In the genomic region with DNA sequence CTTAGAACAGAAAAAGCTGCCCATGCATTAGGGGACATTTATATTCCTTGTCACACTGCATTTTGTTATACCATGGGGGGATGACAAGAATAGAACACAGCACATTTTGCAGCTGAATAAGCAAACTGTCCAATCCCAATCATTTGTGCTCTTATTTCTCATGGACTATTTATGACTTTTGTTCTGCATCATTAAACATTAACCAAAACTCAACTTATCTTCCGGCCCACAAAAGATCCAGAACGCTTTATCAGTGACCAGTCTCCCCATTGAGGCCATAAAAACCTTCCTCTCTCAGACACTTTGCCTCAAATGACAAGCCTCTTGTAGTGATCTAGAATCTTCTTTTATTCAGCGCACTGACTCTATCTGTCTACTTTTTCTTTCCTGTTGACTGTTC, we compare ENCODE assay signal across 25 cellular contexts. TPM values are rescaled to one million over a fixed set of nuclear protein-coding genes. Genes with fewer than 3 reads are reported as not detected.
DNase-seq lines count a peak whose midpoint lies in the region; FAIRE-seq and TF ChIP-seq lines count a peak whose summit lies in the region.
"Had no signal": no experiment of that assay in that cellular context is flagged by ENCODE, and none has a peak within 500 bp of the region (broad histone marks: within the 10 kb centered on the region; RNA-seq: fewer than 3 reads in every experiment).

No MANE protein-coding gene starts in this region.

- 0 out of 2 replicates have a peak, but pooled peaks cover 3% of the 10 kb centered on the region for H3F3A ChIP-seq in Loucy (ENCODE audit: low read depth)

- H3K9me3 ChIP-seq in Loucy (ENCODE audit: insufficient read depth, low read depth, low read length) (no peaks in the 10 kb centered on the region), small intestine (ENCODE audit: control insufficient read depth, low read depth) (no peaks in the 10 kb centered on the region), breast epithelium (no peaks in the 10 kb centered on the region)
- H3K9me3 ChIP-seq: BE2C, BLaER1 had no signal

- TF ChIP-seq POLR2A in breast epithelium (IDR thresholded peaks at IDR 0.05) (no peak), GM12891 (IDR thresholded peaks at IDR 0.05; ENCODE audit: low read depth, low read length) (no peak)

- H3K27ac ChIP-seq in small intestine (ENCODE audit: low read depth in 1 of 2, low read length in 1 of 2), result no peak overlapping the region
- no peak overlapping the region for H3K27ac ChIP-seq in breast epithelium
- H3K27ac ChIP-seq: BLaER1 had no signal

- H3K79me2 ChIP-seq in Loucy (ENCODE audit: insufficient read depth, low read length), result no peaks in the 10 kb centered on the region

- 4 to 58% (median 42%) methylated on average over 3 of the region's 3 CpGs for WGBS in small intestine, 3 donors

- peak overlapping the region; percentile 13 for H3K9ac ChIP-seq in Loucy (ENCODE audit: low read depth, low read length, poor library complexity, severe bottlenecking)
- H3K9ac ChIP-seq: BLaER1 had no signal

- no peaks in the 10 kb centered on the region for H4K20me1 ChIP-seq in Loucy (ENCODE audit: insufficient read depth, low read length, poor library complexity, severe bottlenecking)
- H4K20me1 ChIP-seq: BLaER1 had no signal

- H3K4me1 ChIP-seq in Loucy (ENCODE audit: insufficient read depth, low read length, poor library complexity, severe bottlenecking), result peaks cover 78% of the 10 kb centered on the region
- no peaks in the 10 kb centered on the region for H3K4me1 ChIP-seq in small intestine (ENCODE audit: control insufficient read depth in 2 of 2, insufficient read depth in 1 of 2, low read depth in 1 of 2, low read length in 1 of 2)
- no peaks in the 10 kb centered on the region for H3K4me1 ChIP-seq in breast epithelium
- H3K4me1 ChIP-seq: BE2C had no signal

- H3K27me3 ChIP-seq in Loucy (ENCODE audit: insufficient read depth, low read length, poor library complexity, severe bottlenecking) (no peaks in the 10 kb centered on the region), small intestine (ENCODE audit: control insufficient read depth in 2 of 2, insufficient read depth in 2 of 2, low read length in 2 of 2) (no peaks in the 10 kb centered on the region), breast epithelium (peaks cover 0 to 3% of the 10 kb centered on the region in 2 donors)
- H3K27me3 ChIP-seq: BLaER1 had no signal

- TF ChIP-seq CTCF in Loucy (conservative IDR thresholded peaks at IDR 0.05; ENCODE audit: low read length) (no peak), breast epithelium (IDR thresholded peaks at IDR 0.05) (no peak)

- DNase-seq in kidney tubule cell (ENCODE audit: low spot score) (peak; percentile 18), small intestine (peak; percentile 76), breast epithelium (ENCODE audit: low spot score in 2 of 2) (no peak), GM12891 (ENCODE audit: insufficient read length, low spot score) (no peak)
- DNase-seq in stimulated activated naive CD4-positive, alpha-beta T cell (lab: John Stamatoyannopoulos, UW), result no peak
- DNase-seq: 8988T; ACHN; BE2C; C1 segment of cervical spinal cord; Calu3; CD4-positive, alpha-beta memory T cell; CD4-positive, CD25-positive, alpha-beta regulatory T cell; CD8-positive, alpha-beta memory T cell; COR-L47; DMS79 treated with DMSO at 0.1 percent for 48 hours; GF-D8 had no signal

- H3K36me3 ChIP-seq in Loucy (ENCODE audit: insufficient read depth, low read length) (no peaks in the 10 kb centered on the region), small intestine (ENCODE audit: control insufficient read depth in 2 of 2, insufficient read depth in 2 of 2, low read length in 2 of 2) (no peaks in the 10 kb centered on the region), breast epithelium (no peaks in the 10 kb centered on the region)
- H3K36me3 ChIP-seq: BE2C, BLaER1 had no signal

- H3K4me3 ChIP-seq in Loucy (ENCODE audit: low read length, poor library complexity, severe bottlenecking) (no peak overlapping the region), small intestine (ENCODE audit: low read depth in 1 of 2, low read length in 2 of 2) (no peak overlapping the region), breast epithelium (no peak overlapping the region)
- H3K4me3 ChIP-seq: BLaER1 had no signal

- FAIRE-seq in small intestine (lab: Jason Lieb, UNC) (no peak), GM12891 (lab: Jason Lieb, UNC) (no peak)
- FAIRE-seq: A204.1, D721Med, G401.6, GM12892, GM18507 had no signal

- H2AFZ ChIP-seq in Loucy (ENCODE audit: low read length), result peak overlapping the region; percentile 11; the same call in 1 of the 2 replicates

- H3K4me2 ChIP-seq in Loucy (ENCODE audit: low read depth, low read length, poor library complexity, severe bottlenecking), result peak overlapping the region; percentile 25
- H3K4me2 ChIP-seq: BLaER1 had no signal

- no peaks in the 10 kb centered on the region for H3K9me2 ChIP-seq in Loucy (replicated peaks; ENCODE audit: low read depth, low read length)

- intact Hi-C loops in breast epithelium (cut with DNase I; ENCODE audit: low total_unique reads), result no loop called here

TF ChIP-seq in GM12891, 5 proteins besides CTCF, POLR2A, EP300 and RAD21:
- TF ChIP-seq TAF1 (IDR thresholded peaks at IDR 0.05; ENCODE audit: low read depth, low read length) (no peak), SPI1 (IDR thresholded peaks at IDR 0.05; ENCODE audit: low read depth, low read length) (no peak), POU2F2 (IDR thresholded peaks at IDR 0.05; ENCODE audit: low read depth, low read length) (no peak), POLR2AphosphoS5 (IDR thresholded peaks at IDR 0.05; ENCODE audit: low read depth, low read length) (no peak), PAX5 (IDR thresholded peaks at IDR 0.05; ENCODE audit: insufficient read depth, low read length, severe bottlenecking) (no peak)
TF ChIP-seq in GM12891: peak in this region for 0.

RNA-seq across cellular contexts. Expression of a gene that starts 28.4 kb away (rescaled TPM):
- polyA plus RNA-seq in small intestine, result 1 to 10 TPM in 2 of 3 donors, under 1 TPM in 1; 0.54 to 1.7 (median 1.3) TPM
- 1 to 10 TPM in 1 of 3 donors, under 1 TPM in 1, not detected in 1; 0.16 to 1.5 TPM for total RNA-seq in breast epithelium
- polyA plus RNA-seq in GM12891 (2012; ENCODE audit: low read depth, missing spikeins), result not detected
- total RNA-seq: A673; CD4-positive, alpha-beta memory T cell; CD4-positive, CD25-positive, alpha-beta regulatory T cell; CD8-positive, alpha-beta memory T cell had no signal
- polyA plus RNA-seq: CD14-positive monocyte; CD4-positive, alpha-beta memory T cell; CD4-positive, CD25-positive, alpha-beta regulatory T cell; CD8-positive, alpha-beta memory T cell had no signal

Comparison
In these comparisons a context has a peak if more than half of its experiments do, and no peak if none do; other contexts are left out.
1. DNase-seq: peak in kidney tubule cell (single experiment) and small intestine (single experiment); none in breast epithelium (0 of 2), GM12891 (single experiment) and stimulated activated naive CD4-positive, alpha-beta T cell (0 of 6).